Comparison of ENCODE assay signal across 8 cellular contexts in the genomic region with DNA sequence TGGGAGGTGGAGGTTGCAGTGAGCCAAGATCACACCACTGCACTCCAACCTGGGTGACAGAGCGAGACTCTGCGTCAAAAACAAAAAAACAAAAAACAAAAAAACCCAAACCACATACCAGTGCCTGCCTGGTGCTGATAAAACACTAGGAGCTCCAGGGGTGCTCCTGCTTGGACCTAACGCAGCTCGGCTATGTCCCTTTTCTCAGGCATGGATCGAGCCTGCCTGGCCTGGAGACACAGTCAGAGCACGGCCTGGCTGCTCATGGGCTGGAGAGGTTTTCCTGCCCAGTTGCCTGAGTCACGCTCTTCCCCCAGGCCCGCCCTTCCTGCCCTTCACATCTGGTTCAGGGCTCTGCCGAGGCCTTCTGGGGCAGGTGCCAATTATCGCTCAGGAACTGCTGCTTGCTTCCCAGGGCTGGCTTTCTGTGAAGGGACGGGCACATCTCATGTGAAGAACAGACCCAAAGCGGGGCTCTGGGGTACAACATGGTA. TPM values are rescaled to one million over a fixed set of nuclear protein-coding genes. Genes with fewer than 3 reads are reported as not detected.
A peak's percentile ranks its signal among the peaks of the same experiment; 100 is the strongest.
DNase-seq lines count a peak whose midpoint lies in the region; ATAC-seq and TF ChIP-seq lines count a peak whose summit lies in the region.

No MANE protein-coding gene starts in this region.

- TF ChIP-seq CTCF in gastrocnemius medialis (IDR thresholded peaks at IDR 0.05 in 4 of 5, conservative IDR thresholded peaks at IDR 0.05 in 1 of 5): no peak
- no peak for TF ChIP-seq CTCF in GM13977 (IDR thresholded peaks at IDR 0.05; ENCODE audit: extremely low read depth, insufficient read depth, missing control alignments)

- TF ChIP-seq POLR2A in gastrocnemius medialis (IDR thresholded peaks at IDR 0.05): peak in 1 of 2 donors; percentile 9

- peaks cover 0 to 8% of the 10 kb centered on the region in 2 donors for H3K36me3 ChIP-seq in gastrocnemius medialis

- in situ Hi-C loops in gastrocnemius medialis (cut with MboI; ENCODE audit: low sequenced_read_pairs in 4 of 4): no loop called here
- in situ Hi-C loops in GM13977 (cut with MboI; ENCODE audit: low pct_unique_long_range_greater_than_20kb, low sequenced_read_pairs, unreplicated experiment): no loop called here

- H3K9me3 ChIP-seq in gastrocnemius medialis: no peaks in the 10 kb centered on the region

- H3K27ac ChIP-seq in gastrocnemius medialis: peak overlapping the region; percentile 69 to 85 (median 80)

- peak; percentile 97 to 99 for ATAC-seq in gastrocnemius medialis
- ATAC-seq in HG02759 (IDR thresholded peaks at IDR 0.05; ENCODE audit: unreplicated experiment): no peak
- no peak for ATAC-seq in GM21737 (IDR thresholded peaks at IDR 0.05; ENCODE audit: unreplicated experiment)

- intact Hi-C loops in gastrocnemius medialis (cut with DNase I; ENCODE audit: low total_unique reads): loop anchor here (2.0 kb wide), 1 partner anchor 28 kb away; no protein-coding TSS in a partner anchor

- no peaks in the 10 kb centered on the region for H3K27me3 ChIP-seq in gastrocnemius medialis

- peak; percentile 92 for DNase-seq in GM04504 (ENCODE audit: low read depth)
- DNase-seq in SHP77 treated with DMSO at 0.1 percent for 48 hours (lab: John Stamatoyannopoulos, UW): peak; percentile 11
- peak; percentile 25 for DNase-seq in glomerular endothelial cell (ENCODE audit: extremely low read depth, low read depth, low spot score)
- peak; percentile 81 to 89 for DNase-seq in gastrocnemius medialis
- DNase-seq in effector CD4-positive, alpha-beta T cell: no peak
- no peak for DNase-seq in GM13977 (ENCODE audit: low spot score)

- H3K4me1 ChIP-seq in gastrocnemius medialis: peaks cover 7 to 15% of the 10 kb centered on the region in 2 donors

- no peak overlapping the region for H3K4me3 ChIP-seq in gastrocnemius medialis

RNA-seq across cellular contexts. Expression of a gene that starts 12.6 kb away (rescaled TPM):
- total RNA-seq in glomerular endothelial cell: not detected in 2 replicates
- under 1 TPM in 1 of 4 donors, not detected in 3; 0.03 TPM for total RNA-seq in gastrocnemius medialis

Comparison
In these comparisons a context has a peak if more than half of its experiments do, and no peak if none do; other contexts are left out.
1. DNase-seq: peak in GM04504 (single experiment), SHP77 treated with DMSO at 0.1 percent for 48 hours (single experiment), glomerular endothelial cell (single experiment) and gastrocnemius medialis (2 of 2); none in effector CD4-positive, alpha-beta T cell (single experiment) and GM13977 (single experiment).
2. ATAC-seq: peak in gastrocnemius medialis (2 of 2); none in HG02759 (single experiment) and GM21737 (single experiment).